9 cellular contexts compared by ENCODE assay signal in the genomic region with DNA sequence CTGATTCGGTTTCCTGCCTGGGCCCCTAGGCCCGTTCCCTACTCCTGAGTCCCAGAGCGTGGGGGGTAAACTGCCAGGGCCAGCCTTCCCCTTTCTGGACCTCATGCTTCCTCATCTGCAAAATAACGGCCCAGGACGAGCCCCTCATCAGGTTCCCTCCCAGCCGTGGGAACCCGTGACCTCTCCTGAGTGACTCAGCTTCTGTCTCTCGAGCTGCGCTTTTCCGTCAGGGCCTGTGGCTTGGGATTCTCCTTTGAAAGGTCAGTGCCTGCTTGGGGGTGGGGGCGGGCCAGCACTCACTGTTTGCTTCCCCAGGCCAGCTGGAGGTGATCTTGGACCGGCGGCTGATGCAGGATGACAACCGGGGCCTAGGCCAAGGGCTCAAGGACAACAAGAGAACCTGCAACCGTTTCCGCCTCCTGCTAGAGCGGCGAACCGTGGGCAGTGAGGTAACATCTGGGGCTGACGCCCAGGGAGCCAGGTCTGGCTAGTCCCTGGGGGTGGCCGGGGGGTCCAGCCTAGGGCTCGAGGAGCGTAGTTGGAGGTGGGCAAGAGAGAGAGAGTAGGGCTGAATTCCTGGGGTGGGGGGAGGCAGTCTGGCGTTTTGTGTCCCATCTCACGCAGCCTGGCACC. TPM values are rescaled to one million over a fixed set of nuclear protein-coding genes. Genes with fewer than 3 reads are reported as not detected.
DNase-seq lines count a peak whose midpoint lies in the region; ATAC-seq, FAIRE-seq and TF ChIP-seq lines count a peak whose summit lies in the region.
"Had no signal": no experiment of that assay in that cellular context is flagged by ENCODE, and none has a peak within 500 bp of the region (broad histone marks: within the 10 kb centered on the region; RNA-seq: fewer than 3 reads in every experiment).

No MANE protein-coding gene starts in this region.

- TF ChIP-seq POLR2A in GM12878 (IDR thresholded peaks at IDR 0.05; ENCODE audit: low read depth, low read length) (peak; percentile 13; the same call in 1 of the 2 replicates), uterus (IDR thresholded peaks at IDR 0.05) (no peak)

- intact Hi-C loops in GM12878 (cut with micrococcal nuclease; ENCODE audit: unreplicated experiment), result no loop called here
- intact Hi-C loops in uterus (cut with DNase I; ENCODE audit: low total_unique reads), result no loop called here

- H3K9ac ChIP-seq in GM12878 (ENCODE audit: control insufficient read depth, insufficient read depth, low read length), result no peak overlapping the region

- H3K4me2 ChIP-seq in GM12878 (ENCODE audit: control insufficient read depth, insufficient read depth), result no peak overlapping the region

- H3K27ac ChIP-seq in GM12878 (ENCODE audit: control insufficient read depth, insufficient read depth), result no peak overlapping the region
- no peak overlapping the region for H3K27ac ChIP-seq in uterus

- ATAC-seq in GM12878, result no peak
- ATAC-seq: CD8-positive, alpha-beta T cell had no signal

- no peak for TF ChIP-seq CTCF in GM12878 (IDR thresholded peaks at IDR 0.05 in 2 of 3, conservative IDR thresholded peaks at IDR 0.05 in 1 of 3; ENCODE audit: control insufficient read depth in 2 of 3, extremely low read depth in 1 of 3, insufficient read depth in 1 of 3, low read depth in 3 of 3, low read length in 3 of 3)
- TF ChIP-seq CTCF in uterus (IDR thresholded peaks at IDR 0.05), result no peak

- H3K36me3 ChIP-seq in GM12878 (ENCODE audit: control insufficient read depth in 2 of 2, insufficient read depth in 2 of 2, low read length in 1 of 2), result peaks cover 33 to 54% of the 10 kb centered on the region in 2 experiments
- no peaks in the 10 kb centered on the region for H3K36me3 ChIP-seq in uterus

- H2AFZ ChIP-seq in GM12878 (ENCODE audit: control insufficient read depth, low read depth, low read length), result no peak overlapping the region

- in situ Hi-C loops in GM12878 (cut with MboI), result no loop called here

- CTCF ChIA-PET in GM12878 (lab: Yijun Ruan, JAX), result no interaction called here

- TF ChIP-seq EP300 in GM12878 (IDR thresholded peaks at IDR 0.05; ENCODE audit: borderline replicate concordance in 1 of 2, control insufficient read depth in 1 of 2, low read depth in 2 of 2, low read length in 2 of 2), result no peak

- H3K4me3 ChIP-seq in GM12878 (no peak overlapping the region), mononuclear cell (ENCODE audit: low read length) (peak overlapping the region; percentile 29), uterus (no peak overlapping the region)

- DNase-seq in GDM1 (lab: John Stamatoyannopoulos, UW) (peak; percentile 82), GM12878 (ENCODE audit: low read depth, low spot score) (no peak), uterus (no peak), DMS79 (lab: John Stamatoyannopoulos, UW) (no peak)
- DNase-seq in activated naive CD4-positive, alpha-beta T cell treated with anti-CD3 and anti-CD28 coated beads, Interleukin-2, amount 50 U/mL, for 16 hours, result no peak
- DNase-seq: CD8-positive, alpha-beta T cell; NCI-H2029 treated with DMSO at 0.1 percent for 48 hours; stimulated activated CD4-positive, alpha-beta T cell treated with anti-CD3 and anti-CD28 coated beads, Interleukin-1b, Interleukin-23, amount 100 ng/mL, for 48 hours had no signal

- SMC1A ChIA-PET in GM12878 (lab: Charles Lee; ENCODE audit: uncharacterized antibody, unreplicated experiment), result interaction anchor here (1.8 kb wide), 1 partner anchor 12 kb away, joined by 4 read pairs; no protein-coding TSS in a partner anchor

- WGBS in GM12878 (ENCODE audit: insufficient coverage, insufficient replicate concordance, low lambda C conversion rate, missing lambda C conversion rate), result 90% methylated on average over 25 of the region's 25 CpGs

- no TSS peak for BruUV-seq in GM12878 (replicated peaks; lab: Mats Ljungman, UMichigan)

- FAIRE-seq in GM12878 (lab: Jason Lieb, UNC), result no peak

- H3K27me3 ChIP-seq in GM12878 (replicated peaks in 1 of 2; ENCODE audit: control insufficient read depth in 2 of 2, insufficient read depth in 2 of 2, low read length in 1 of 2) (no peaks in the 10 kb centered on the region), mononuclear cell (ENCODE audit: insufficient read depth, low read length) (no peaks in the 10 kb centered on the region), uterus (no peaks in the 10 kb centered on the region)

- TF ChIP-seq RAD21 in GM12878 (IDR thresholded peaks at IDR 0.05; ENCODE audit: insufficient read depth, low read depth, low read length), result no peak

- H3K4me1 ChIP-seq in GM12878 (ENCODE audit: control insufficient read depth, insufficient read depth, low read length) (no peaks in the 10 kb centered on the region), mononuclear cell (ENCODE audit: insufficient read depth, low read length) (peaks cover 46% of the 10 kb centered on the region), uterus (no peaks in the 10 kb centered on the region)

- no peaks in the 10 kb centered on the region for H3K79me2 ChIP-seq in GM12878 (ENCODE audit: control insufficient read depth, insufficient read depth, low read length)

- no peaks in the 10 kb centered on the region for H4K20me1 ChIP-seq in GM12878 (ENCODE audit: control insufficient read depth, insufficient read depth)

- H3K9me3 ChIP-seq in GM12878 (replicated peaks; ENCODE audit: control insufficient read depth, insufficient read depth, low read length), result no peaks in the 10 kb centered on the region
- no peaks in the 10 kb centered on the region for H3K9me3 ChIP-seq in mononuclear cell (ENCODE audit: low read depth, low read length)
- H3K9me3 ChIP-seq in uterus, result no peaks in the 10 kb centered on the region

- RAD21 ChIA-PET in GM12878 (lab: Charles Lee; ENCODE audit: unreplicated experiment), result no interaction called here

- POLR2A ChIA-PET in GM12878 (lab: Charles Lee), result interaction anchor here (0.6 kb wide), 1 partner anchor 12 kb away, joined by 5 read pairs; no protein-coding TSS in a partner anchor

RNA-seq across cellular contexts. Expression of a gene that starts 12.8 kb away (rescaled TPM):
- total RNA-seq in GM12878 (2013; cell fraction: nucleolus; rRNA removed), result 183 and 231 TPM in 2 replicates
- total RNA-seq in GM12878 (2014; rRNA removed) (25.4 and 29.5 TPM in 2 replicates), GM12878 (2014; rRNA removed; fragmentation: Illumina TruSeq; extraction: Trizol) (16.6 and 18.0 TPM in 2 replicates), GM12878 (2021) (62.4 and 79.4 TPM in 2 replicates), mononuclear cell (38.8 TPM), uterus (10 to 100 TPM; 15.9 to 92.0 (median 19.8) TPM)
- polyA plus RNA-seq in GM12878 (2011; ENCODE audit: low read depth), result 21.4 TPM
- polyA plus RNA-seq in GM12878 (2011; rRNA removed) (19.4 and 38.9 TPM in 2 replicates), GM12878 (2014; fragmentation: Illumina TruSeq; extraction: Trizol) (26.9 and 47.8 TPM in 2 replicates), GM12878 (2014; fragmentation: Nextera tagmentation; extraction: Ambion mirVana) (1 to 10 TPM; 4.2 to 4.4 TPM), GM12878 (2014; rRNA removed) (66.4 and 71.1 TPM in 2 replicates), GM12878 (2016; fragmentation: Nextera tagmentation; extraction: Ambion mirVana) (10 to 100 TPM; 13.7 to 16.8 TPM)
- 46.4 and 74.6 TPM in 2 replicates for polyA plus RNA-seq in GM12878 (2011; cell fraction: cytosol; rRNA removed)
- 937 and 972 TPM in 2 replicates for polyA plus RNA-seq in GM12878 (2011; cell fraction: nucleus; rRNA removed)
- 39.6 and 54.1 TPM in 2 replicates for polyA plus RNA-seq in GM12878 (2012)
- 36.3 and 44.3 TPM in 2 replicates for polyA minus RNA-seq in GM12878 (2011; rRNA and poly(A)+ RNA removed)
- polyA minus RNA-seq in GM12878 (2011; cell fraction: cytosol; rRNA and poly(A)+ RNA removed), result 8.0 and 15.0 TPM in 2 replicates
- 124 and 200 TPM in 2 replicates for polyA minus RNA-seq in GM12878 (2011; cell fraction: nucleus; rRNA and poly(A)+ RNA removed)

RNA-seq across cellular contexts. Expression of a gene that starts 16.4 kb away (rescaled TPM):
- total RNA-seq in GM12878 (2013; cell fraction: nucleolus; rRNA removed), result 34.1 and 48.7 TPM in 2 replicates
- 25.7 and 27.7 TPM in 2 replicates for total RNA-seq in GM12878 (2014; rRNA removed)
- 19.9 and 21.0 TPM in 2 replicates for total RNA-seq in GM12878 (2014; rRNA removed; fragmentation: Illumina TruSeq; extraction: Trizol)
- total RNA-seq in GM12878 (2021), result 20.3 and 24.6 TPM in 2 replicates
- polyA plus RNA-seq in GM12878 (2011; ENCODE audit: low read depth), result 8.8 TPM
- polyA plus RNA-seq in GM12878 (2011; rRNA removed), result 15.2 and 19.3 TPM in 2 replicates
- 24.1 and 26.6 TPM in 2 replicates for polyA plus RNA-seq in GM12878 (2011; cell fraction: cytosol; rRNA removed)
- 18.4 and 21.1 TPM in 2 replicates for polyA plus RNA-seq in GM12878 (2011; cell fraction: nucleus; rRNA removed)
- 11.5 and 16.8 TPM in 2 replicates for polyA plus RNA-seq in GM12878 (2012)
- polyA plus RNA-seq in GM12878 (2014; fragmentation: Illumina TruSeq; extraction: Trizol), result 22.2 and 25.7 TPM in 2 replicates
- polyA plus RNA-seq in GM12878 (2014; fragmentation: Nextera tagmentation; extraction: Ambion mirVana), result 1 to 10 TPM; 5.6 to 9.0 TPM
- polyA plus RNA-seq in GM12878 (2014; rRNA removed), result 30.4 and 32.2 TPM in 2 replicates
- 10 to 100 TPM; 35.9 to 39.5 TPM for polyA plus RNA-seq in GM12878 (2016; fragmentation: Nextera tagmentation; extraction: Ambion mirVana)
- 22.6 and 28.6 TPM in 2 replicates for polyA minus RNA-seq in GM12878 (2011; rRNA and poly(A)+ RNA removed)
- polyA minus RNA-seq in GM12878 (2011; cell fraction: cytosol; rRNA and poly(A)+ RNA removed), result 5.5 and 6.2 TPM in 2 replicates
- polyA minus RNA-seq in GM12878 (2011; cell fraction: nucleus; rRNA and poly(A)+ RNA removed), result 24.1 and 39.4 TPM in 2 replicates
- 5.0 TPM for total RNA-seq in mononuclear cell
- 10 to 100 TPM in 2 of 4 donors, 1 to 10 TPM in 1, under 1 TPM in 1; 0.59 to 14.0 (median 7.2) TPM for total RNA-seq in uterus

RNA-seq across cellular contexts. Expression of a gene that starts 19.2 kb away (rescaled TPM):
- total RNA-seq in GM12878 (2013; cell fraction: nucleolus; rRNA removed), result 81.1 and 96.0 TPM in 2 replicates
- 31.6 and 40.4 TPM in 2 replicates for total RNA-seq in GM12878 (2014; rRNA removed)
- 21.3 TPM in 2 replicates for total RNA-seq in GM12878 (2014; rRNA removed; fragmentation: Illumina TruSeq; extraction: Trizol)
- 56.3 and 58.9 TPM in 2 replicates for total RNA-seq in GM12878 (2021)
- 23.7 TPM for polyA plus RNA-seq in GM12878 (2011; ENCODE audit: low read depth)
- 24.2 and 40.5 TPM in 2 replicates for polyA plus RNA-seq in GM12878 (2011; rRNA removed)
- 45.4 and 64.5 TPM in 2 replicates for polyA plus RNA-seq in GM12878 (2011; cell fraction: cytosol; rRNA removed)
- polyA plus RNA-seq in GM12878 (2011; cell fraction: nucleus; rRNA removed), result 188 and 193 TPM in 2 replicates
- polyA plus RNA-seq in GM12878 (2012), result 43.0 and 46.7 TPM in 2 replicates
- 12.6 and 22.1 TPM in 2 replicates for polyA plus RNA-seq in GM12878 (2014; fragmentation: Illumina TruSeq; extraction: Trizol)
- 10 to 100 TPM; 10.3 to 19.8 TPM for polyA plus RNA-seq in GM12878 (2014; fragmentation: Nextera tagmentation; extraction: Ambion mirVana)
- polyA plus RNA-seq in GM12878 (2014; rRNA removed), result 44.5 and 48.8 TPM in 2 replicates
- 10 to 100 TPM; 56.6 to 57.8 TPM for polyA plus RNA-seq in GM12878 (2016; fragmentation: Nextera tagmentation; extraction: Ambion mirVana)
- polyA minus RNA-seq in GM12878 (2011; rRNA and poly(A)+ RNA removed), result 53.8 and 78.0 TPM in 2 replicates
- 17.4 and 27.0 TPM in 2 replicates for polyA minus RNA-seq in GM12878 (2011; cell fraction: cytosol; rRNA and poly(A)+ RNA removed)
- polyA minus RNA-seq in GM12878 (2011; cell fraction: nucleus; rRNA and poly(A)+ RNA removed), result 46.8 and 70.7 TPM in 2 replicates
- total RNA-seq in mononuclear cell, result 14.4 TPM
- total RNA-seq in uterus, result 10 to 100 TPM; 42.8 to 89.5 (median 65.4) TPM

RNA-seq across cellular contexts. Expression of a gene that starts 31.6 kb away (rescaled TPM):
- total RNA-seq in GM12878 (2013; cell fraction: nucleolus; rRNA removed), result 21.3 and 22.9 TPM in 2 replicates
- total RNA-seq in GM12878 (2014; rRNA removed), result 19.5 and 21.7 TPM in 2 replicates
- 6.1 and 7.0 TPM in 2 replicates for total RNA-seq in GM12878 (2014; rRNA removed; fragmentation: Illumina TruSeq; extraction: Trizol)
- 17.7 and 23.9 TPM in 2 replicates for total RNA-seq in GM12878 (2021)
- polyA plus RNA-seq in GM12878 (2011; ENCODE audit: low read depth), result 2.3 TPM
- polyA plus RNA-seq in GM12878 (2011; rRNA removed), result 0.07 and 0.09 TPM in 2 replicates
- 0.12 and 0.13 TPM in 2 replicates for polyA plus RNA-seq in GM12878 (2011; cell fraction: cytosol; rRNA removed)
- 0.28 and 0.34 TPM in 2 replicates for polyA plus RNA-seq in GM12878 (2011; cell fraction: nucleus; rRNA removed)
- 6.4 and 6.7 TPM in 2 replicates for polyA plus RNA-seq in GM12878 (2012)
- polyA plus RNA-seq in GM12878 (2014; fragmentation: Illumina TruSeq; extraction: Trizol), result 0.60 and 3.8 TPM in 2 replicates
- polyA plus RNA-seq in GM12878 (2014; fragmentation: Nextera tagmentation; extraction: Ambion mirVana), result 1 to 10 TPM in 1 of 2 experiments, under 1 TPM in 1; 0.56 to 1.0 TPM
- 14.6 and 20.6 TPM in 2 replicates for polyA plus RNA-seq in GM12878 (2014; rRNA removed)
- polyA plus RNA-seq in GM12878 (2016; fragmentation: Nextera tagmentation; extraction: Ambion mirVana), result 10 to 100 TPM; 12.7 to 16.1 TPM
- polyA minus RNA-seq in GM12878 (2011; rRNA and poly(A)+ RNA removed), result 0.10 TPM in 1 of 2 replicates, not detected in the other
- polyA minus RNA-seq in GM12878 (2011; cell fraction: cytosol; rRNA and poly(A)+ RNA removed), result 0.83 TPM in 1 of 2 replicates, not detected in the other
- 0.73 and 0.96 TPM in 2 replicates for polyA minus RNA-seq in GM12878 (2011; cell fraction: nucleus; rRNA and poly(A)+ RNA removed)
- 27.9 TPM for total RNA-seq in mononuclear cell
- total RNA-seq in uterus, result 100 to 1,000 TPM in 1 of 4 donors, 10 to 100 TPM in 2, 1 to 10 TPM in 1; 4.4 to 968 (median 60.1) TPM

RNA-seq across cellular contexts. Expression of a gene that starts 38.8 kb away (rescaled TPM):
- total RNA-seq in GM12878 (2013; cell fraction: nucleolus; rRNA removed), result 79.1 and 84.8 TPM in 2 replicates
- 19.5 and 19.7 TPM in 2 replicates for total RNA-seq in GM12878 (2014; rRNA removed)
- total RNA-seq in GM12878 (2014; rRNA removed; fragmentation: Illumina TruSeq; extraction: Trizol), result 10.0 and 10.6 TPM in 2 replicates
- total RNA-seq in GM12878 (2021), result 23.5 and 25.6 TPM in 2 replicates
- polyA plus RNA-seq in GM12878 (2011; ENCODE audit: low read depth), result 8.6 TPM
- 19.1 and 22.1 TPM in 2 replicates for polyA plus RNA-seq in GM12878 (2011; rRNA removed)
- 13.5 and 18.1 TPM in 2 replicates for polyA plus RNA-seq in GM12878 (2011; cell fraction: cytosol; rRNA removed)
- polyA plus RNA-seq in GM12878 (2011; cell fraction: nucleus; rRNA removed), result 121 and 130 TPM in 2 replicates
- polyA plus RNA-seq in GM12878 (2012), result 15.9 and 16.7 TPM in 2 replicates
- polyA plus RNA-seq in GM12878 (2014; fragmentation: Illumina TruSeq; extraction: Trizol), result 10.7 and 11.5 TPM in 2 replicates
- polyA plus RNA-seq in GM12878 (2014; fragmentation: Nextera tagmentation; extraction: Ambion mirVana), result 1 to 10 TPM; 5.2 to 8.0 TPM
- polyA plus RNA-seq in GM12878 (2014; rRNA removed), result 27.3 and 27.4 TPM in 2 replicates
- 10 to 100 TPM; 29.5 to 30.4 TPM for polyA plus RNA-seq in GM12878 (2016; fragmentation: Nextera tagmentation; extraction: Ambion mirVana)
- 11.0 and 13.1 TPM in 2 replicates for polyA minus RNA-seq in GM12878 (2011; rRNA and poly(A)+ RNA removed)
- 4.5 and 7.6 TPM in 2 replicates for polyA minus RNA-seq in GM12878 (2011; cell fraction: cytosol; rRNA and poly(A)+ RNA removed)
- 18.5 and 31.2 TPM in 2 replicates for polyA minus RNA-seq in GM12878 (2011; cell fraction: nucleus; rRNA and poly(A)+ RNA removed)
- 1.3 TPM for total RNA-seq in mononuclear cell
- 10 to 100 TPM in 2 of 4 donors, 1 to 10 TPM in 2; 7.4 to 16.5 (median 11.6) TPM for total RNA-seq in uterus
